ENCODE assay signal across 10 cellular contexts in genomic region chr11:114132944-114133394, GRCh38.
DNase-seq lines count a peak whose midpoint lies in the region; ATAC-seq and TF ChIP-seq lines count a peak whose summit lies in the region.
"Had no signal": no experiment of that assay in that cellular context is flagged by ENCODE, and none has a peak within 500 bp of the region (broad histone marks: within the 10 kb centered on the region; RNA-seq: fewer than 3 reads in every experiment).

No MANE protein-coding gene starts in this region.

- H3K36me3 Mint-ChIP-seq in nephron progenitor cell (ENCODE audit: low read depth): peaks cover 17% of the 10 kb centered on the region
- peaks cover 0 to 3% of the 10 kb centered on the region in 2 donors for H3K36me3 Mint-ChIP-seq in stimulated activated naive B cell treated with anti-CD40 and anti-IgM and Interleukin-4, amounts not matched to agents 10 μg/mL and 1 μg/mL and 100 μg/mL, for 72 hours

- H3K9me3 ChIP-seq in colonic mucosa (no peaks in the 10 kb centered on the region), lung (ENCODE audit: control insufficient read depth in 2 of 2, insufficient read depth in 1 of 2, low read length in 1 of 2) (no peaks in the 10 kb centered on the region), tibial nerve (no peaks in the 10 kb centered on the region)

- TF ChIP-seq EP300 in tibial nerve (IDR thresholded peaks at IDR 0.05): no peak

- no peaks in the 10 kb centered on the region for H3K36me3 ChIP-seq in colonic mucosa
- H3K36me3 ChIP-seq in lung (ENCODE audit: control insufficient read depth in 2 of 2, insufficient read depth in 2 of 2, low read length in 2 of 2): peaks cover 0 to 10% of the 10 kb centered on the region in 2 donors
- peaks cover 0 to 15% (median 0%) of the 10 kb centered on the region in 3 donors for H3K36me3 ChIP-seq in tibial nerve

- WGBS in lung, 2 donors: 89 to 90% methylated on average over 6 of the region's 6 CpGs
- 75 to 77% methylated on average over 6 of the region's 6 CpGs for WGBS in tibial nerve, 2 donors

- H3K27me3 ChIP-seq in colonic mucosa: no peaks in the 10 kb centered on the region
- H3K27me3 ChIP-seq in lung (ENCODE audit: control insufficient read depth, insufficient read depth): no peaks in the 10 kb centered on the region
- H3K27me3 ChIP-seq in tibial nerve: no peaks in the 10 kb centered on the region

- intact Hi-C loops in colonic mucosa (cut with DNase I): no loop called here

- H3K27ac ChIP-seq in colonic mucosa (peak overlapping the region; percentile 51), lung (ENCODE audit: low read depth in 1 of 2, low read length in 1 of 2) (peak overlapping the region; percentile 55 to 65), tibial nerve (peak overlapping the region in 3 of 4 donors; percentile 12 to 99 (median 79))
- H3K27ac ChIP-seq: epithelial cell of prostate had no signal

- H3K4me1 Mint-ChIP-seq in nephron progenitor cell: peaks cover 78% of the 10 kb centered on the region
- H3K4me1 Mint-ChIP-seq in stimulated activated naive B cell treated with anti-CD40 and anti-IgM and Interleukin-4, amounts not matched to agents 10 μg/mL and 1 μg/mL and 100 μg/mL, for 72 hours: peaks cover 26 to 55% of the 10 kb centered on the region in 2 donors

- TF ChIP-seq CTCF in LNCaP clone FGC (IDR thresholded peaks at IDR 0.05; ENCODE audit: control insufficient read depth, extremely low read depth, insufficient read depth) (no peak), colonic mucosa (IDR thresholded peaks at IDR 0.05) (no peak), lung (IDR thresholded peaks at IDR 0.05; ENCODE audit: control extremely low read depth, extremely low read depth) (no peak), tibial nerve (IDR thresholded peaks at IDR 0.05) (no peak), nephron progenitor cell (IDR thresholded peaks at IDR 0.05) (no peak)

- peak overlapping the region in 1 of 2 donors; percentile 10 for H3K9ac ChIP-seq in colonic mucosa (ENCODE audit: low read depth in 2 of 2, low read length in 2 of 2)

- ATAC-seq in lung (ENCODE audit: insufficient read depth, low FRiP score): no peak
- no peak for ATAC-seq in HG02938 (IDR thresholded peaks at IDR 0.05; ENCODE audit: unreplicated experiment)
- ATAC-seq in stimulated activated naive B cell treated with anti-CD40 and anti-IgM and Interleukin-4, amounts not matched to agents 10 μg/mL and 1 μg/mL and 100 μg/mL, for 72 hours (replicated peaks): no peak

- H3K27me3 Mint-ChIP-seq in nephron progenitor cell (ENCODE audit: low read depth, poor library complexity): no peaks in the 10 kb centered on the region
- no peaks in the 10 kb centered on the region for H3K27me3 Mint-ChIP-seq in stimulated activated naive B cell treated with anti-CD40 and anti-IgM and Interleukin-4, amounts not matched to agents 10 μg/mL and 1 μg/mL and 100 μg/mL, for 72 hours

- H3K4me1 ChIP-seq in colonic mucosa: peaks cover 21% of the 10 kb centered on the region
- peaks cover 46 to 90% of the 10 kb centered on the region in 2 donors for H3K4me1 ChIP-seq in lung (ENCODE audit: control insufficient read depth in 2 of 2, insufficient read depth in 2 of 2, low read length in 2 of 2)
- peaks cover 0 to 98% (median 84%) of the 10 kb centered on the region in 4 donors for H3K4me1 ChIP-seq in tibial nerve

- H3K27ac Mint-ChIP-seq in nephron progenitor cell: no peak overlapping the region
- no peak overlapping the region for H3K27ac Mint-ChIP-seq in stimulated activated naive B cell treated with anti-CD40 and anti-IgM and Interleukin-4, amounts not matched to agents 10 μg/mL and 1 μg/mL and 100 μg/mL, for 72 hours

- H3K4me3 ChIP-seq in LNCaP clone FGC (ENCODE audit: low read depth, low read length) (no peak overlapping the region), colonic mucosa (no peak overlapping the region), lung (no peak overlapping the region), tibial nerve (no peak overlapping the region)

- TF ChIP-seq POLR2A in tibial nerve (IDR thresholded peaks at IDR 0.05): no peak

- H3K9me3 Mint-ChIP-seq in nephron progenitor cell: peaks cover 7% of the 10 kb centered on the region
- H3K9me3 Mint-ChIP-seq in stimulated activated naive B cell treated with anti-CD40 and anti-IgM and Interleukin-4, amounts not matched to agents 10 μg/mL and 1 μg/mL and 100 μg/mL, for 72 hours: peaks cover 0 to 2% of the 10 kb centered on the region in 2 donors

- peak; percentile 84 for DNase-seq in LNCaP clone FGC (ENCODE audit: low read depth)
- peak; percentile 53 for DNase-seq in colonic mucosa
- no peak for DNase-seq in lung (ENCODE audit: low spot score)
- DNase-seq in tibial nerve (ENCODE audit: low spot score in 2 of 2): no peak
- DNase-seq in nephron progenitor cell: no peak
- DNase-seq in NCI-H1092 treated with DMSO at 0.1 percent for 48 hours (lab: John Stamatoyannopoulos, UW): no peak
- DNase-seq in stimulated activated naive B cell treated with anti-CD40 and anti-IgM and Interleukin-4, amounts not matched to agents 10 μg/mL and 1 μg/mL and 100 μg/mL, for 72 hours: no peak
- DNase-seq: kidney glomerular epithelial cell had no signal

- no peak overlapping the region for H3K4me3 Mint-ChIP-seq in nephron progenitor cell
- H3K4me3 Mint-ChIP-seq in stimulated activated naive B cell treated with anti-CD40 and anti-IgM and Interleukin-4, amounts not matched to agents 10 μg/mL and 1 μg/mL and 100 μg/mL, for 72 hours: no peak overlapping the region

Comparison
In these comparisons a context has a peak if more than half of its experiments do, and no peak if none do; other contexts are left out.
1. DNase-seq: peak in LNCaP clone FGC (single experiment) and colonic mucosa (single experiment); none in lung (single experiment), tibial nerve (0 of 2), nephron progenitor cell (single experiment), NCI-H1092 treated with DMSO at 0.1 percent for 48 hours (single experiment) and stimulated activated naive B cell treated with anti-CD40 and anti-IgM and Interleukin-4, amounts not matched to agents 10 μg/mL and 1 μg/mL and 100 μg/mL, for 72 hours (single experiment).
2. Peak in every context shown above with its lines, with median percentiles within 50 percentile points of each other: H3K27ac ChIP-seq.